ENCODE assay signal across 1 cellular context in the genomic region with DNA sequence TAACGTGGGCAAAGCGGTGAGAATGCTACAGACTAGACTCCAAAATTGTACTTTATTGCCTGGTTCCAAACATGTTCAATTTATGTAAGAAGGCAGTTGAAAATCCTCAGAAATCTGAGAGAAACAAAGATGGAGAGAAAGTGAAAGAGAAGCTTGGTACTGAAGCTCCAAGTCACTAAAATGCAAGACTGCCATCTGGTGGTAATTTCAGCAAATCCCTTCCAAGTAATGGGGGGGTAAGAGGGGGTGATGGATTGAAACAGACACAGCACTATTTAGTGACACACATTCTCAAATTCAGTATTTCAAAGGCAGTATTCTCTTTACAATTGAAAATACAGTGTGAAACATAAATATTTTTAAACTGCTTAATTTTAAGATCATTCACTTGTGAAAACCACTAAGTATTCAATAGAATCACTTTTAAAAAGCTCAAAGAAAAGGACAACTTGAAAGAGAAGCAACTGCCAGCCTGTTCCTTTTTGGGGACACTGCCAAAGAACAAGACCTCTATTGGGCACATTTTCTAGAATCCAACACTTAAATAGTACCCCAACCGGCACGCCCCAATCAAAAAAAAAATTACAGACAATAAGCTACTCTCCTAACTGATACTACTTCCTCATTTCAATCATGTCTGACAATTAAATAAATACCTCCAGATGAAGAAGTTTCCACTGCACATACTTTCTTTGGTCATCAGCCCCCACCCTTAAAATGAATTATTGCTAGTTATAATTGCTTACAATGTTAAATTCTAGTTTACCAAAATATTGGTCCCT.
TF ChIP-seq lines count a peak whose summit lies in the region.

No MANE protein-coding gene starts in this region.

TF ChIP-seq in WTC11, 78 proteins besides CTCF, POLR2A, EP300 and RAD21 (continued from another document):
- TF ChIP-seq, protein P1, sequence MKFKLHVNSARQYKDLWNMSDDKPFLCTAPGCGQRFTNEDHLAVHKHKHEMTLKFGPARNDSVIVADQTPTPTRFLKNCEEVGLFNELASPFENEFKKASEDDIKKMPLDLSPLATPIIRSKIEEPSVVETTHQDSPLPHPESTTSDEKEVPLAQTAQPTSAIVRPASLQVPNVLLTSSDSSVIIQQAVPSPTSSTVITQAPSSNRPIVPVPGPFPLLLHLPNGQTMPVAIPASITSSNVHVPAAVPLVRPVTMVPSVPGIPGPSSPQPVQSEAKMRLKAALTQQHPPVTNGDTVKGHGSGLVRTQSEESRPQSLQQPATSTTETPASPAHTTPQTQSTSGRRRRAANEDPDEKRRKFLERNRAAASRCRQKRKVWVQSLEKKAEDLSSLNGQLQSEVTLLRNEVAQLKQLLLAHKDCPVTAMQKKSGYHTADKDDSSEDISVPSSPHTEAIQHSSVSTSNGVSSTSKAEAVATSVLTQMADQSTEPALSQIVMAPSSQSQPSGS (CRISPR knock-in tag; IDR thresholded peaks at IDR 0.05; ENCODE audit: borderline replicate concordance, low read depth) = no peak
- no peak for TF ChIP-seq RELA (CRISPR knock-in tag; IDR thresholded peaks at IDR 0.05; ENCODE audit: borderline replicate concordance)
- TF ChIP-seq ZNF396 (CRISPR knock-in tag; IDR thresholded peaks at IDR 0.05; ENCODE audit: borderline replicate concordance) = no peak
TF ChIP-seq in WTC11: peak in this region for 0.
